ENCODE assay signal across 11 cellular contexts in the genomic region with DNA sequence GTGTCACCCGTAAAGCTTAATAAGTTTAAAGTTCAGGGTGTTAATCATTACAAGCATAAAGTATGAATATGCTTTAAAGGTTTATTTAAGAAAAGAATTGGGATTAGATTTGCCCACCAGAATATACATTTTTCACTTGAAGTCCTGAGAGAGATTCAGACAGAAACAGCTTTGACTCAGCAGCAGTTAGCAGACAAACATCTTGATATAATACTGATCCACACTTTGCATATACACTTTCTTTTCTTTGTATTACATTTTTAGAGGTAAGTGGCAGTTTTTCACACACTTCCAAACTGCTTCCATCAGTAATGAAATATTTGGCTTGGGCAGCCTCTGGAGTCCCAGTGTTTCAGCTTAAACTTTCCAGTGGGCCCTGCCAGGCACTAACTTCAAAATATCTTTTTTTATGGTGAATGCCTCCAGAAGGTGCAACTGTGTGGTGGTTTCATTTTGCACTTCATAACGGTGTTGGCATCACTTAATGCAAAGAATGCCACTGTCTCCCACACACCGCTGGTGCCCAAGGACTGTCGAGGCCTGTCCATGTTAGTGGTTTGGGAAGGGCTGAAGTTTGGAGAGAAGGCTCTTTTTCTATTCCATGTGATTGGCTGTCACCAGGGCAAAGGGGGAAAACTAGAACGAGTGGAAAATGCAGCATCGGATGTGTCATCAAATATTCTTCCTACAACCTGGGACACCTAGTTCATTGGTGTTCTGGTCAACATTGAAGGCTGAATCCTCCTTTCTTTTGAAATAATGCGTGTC. TPM values are rescaled to one million over a fixed set of nuclear protein-coding genes. Genes with fewer than 3 reads are reported as not detected.
DNase-seq lines count a peak whose midpoint lies in the region; ATAC-seq and TF ChIP-seq lines count a peak whose summit lies in the region.
"Had no signal": no experiment of that assay in that cellular context is flagged by ENCODE, and none has a peak within 500 bp of the region (broad histone marks: within the 10 kb centered on the region; RNA-seq: fewer than 3 reads in every experiment).

No MANE protein-coding gene starts in this region.

- no peak for TF ChIP-seq EP300 in SK-N-SH (IDR thresholded peaks at IDR 0.05; ENCODE audit: borderline replicate concordance in 1 of 2, low read depth in 1 of 2, low read length in 1 of 2)

- H3K27me3 ChIP-seq in CD4-positive, alpha-beta T cell (ENCODE audit: control insufficient read depth, insufficient read depth, low read length) = no peaks in the 10 kb centered on the region
- H3K27me3 ChIP-seq in SK-N-SH (ENCODE audit: insufficient read depth) = no peaks in the 10 kb centered on the region
- no peaks in the 10 kb centered on the region for H3K27me3 ChIP-seq in effector memory CD4-positive, alpha-beta T cell (replicated peaks; ENCODE audit: control insufficient read depth, insufficient read depth, low read length, poor library complexity, severe bottlenecking)

- H4K20me1 ChIP-seq in SK-N-SH (ENCODE audit: insufficient read depth) = peaks cover 7% of the 10 kb centered on the region; the same call in 1 of the 2 replicates

- H3F3A ChIP-seq in SK-N-SH (replicated peaks; ENCODE audit: insufficient read depth) = peaks cover 2% of the 10 kb centered on the region

- no peak overlapping the region for H2AFZ ChIP-seq in SK-N-SH (ENCODE audit: low read depth)

- H3K27ac ChIP-seq in CD4-positive, alpha-beta T cell (ENCODE audit: low read depth, low read length) = peak overlapping the region; percentile 22
- no peak overlapping the region for H3K27ac ChIP-seq in SK-N-SH (ENCODE audit: low read depth in 2 of 2, low read length in 1 of 2)
- no peak overlapping the region for H3K27ac ChIP-seq in effector memory CD4-positive, alpha-beta T cell (ENCODE audit: insufficient read depth, low read length, poor library complexity, severe bottlenecking)
- H3K27ac ChIP-seq: HL-60 had no signal

- TF ChIP-seq CTCF in CD4-positive, alpha-beta T cell (IDR thresholded peaks at IDR 0.05) = no peak
- TF ChIP-seq CTCF in nephron progenitor cell (IDR thresholded peaks at IDR 0.05) = no peak
- no peak for TF ChIP-seq CTCF in SK-N-SH (IDR thresholded peaks at IDR 0.05)

- no peak for TF ChIP-seq RAD21 in SK-N-SH (IDR thresholded peaks at IDR 0.05; ENCODE audit: low read length)

- intact Hi-C loops in CD4-positive, alpha-beta T cell (cut with DNase I, micrococcal nuclease) = no loop called here

- POLR2A ChIA-PET in CD4-positive, alpha-beta T cell (lab: Charles Lee) = interaction anchor here (0.6 to 3.5 kb wide), 5 partner anchors 11 to 542 kb away, joined by 3 to 14 read pairs (median 10); no protein-coding TSS in a partner anchor
- POLR2A ChIA-PET in SK-N-SH (lab: Yijun Ruan, JAX) = no interaction called here

- no peaks in the 10 kb centered on the region for H3K36me3 ChIP-seq in SK-N-SH (replicated peaks in 1 of 2; ENCODE audit: control insufficient read depth in 1 of 2, insufficient read depth in 2 of 2, low read length in 1 of 2)
- H3K36me3 ChIP-seq in effector memory CD4-positive, alpha-beta T cell (ENCODE audit: control insufficient read depth, insufficient read depth, low read length) = peaks cover 2% of the 10 kb centered on the region

- H3K4me1 ChIP-seq in SK-N-SH (ENCODE audit: control insufficient read depth in 1 of 2, insufficient read depth in 2 of 2, low read depth in 1 of 2, low read length in 1 of 2) = peaks cover 25 to 41% of the 10 kb centered on the region in 2 experiments; a peak in 3 of 4 replicates
- peaks cover 32% of the 10 kb centered on the region for H3K4me1 ChIP-seq in effector memory CD4-positive, alpha-beta T cell (ENCODE audit: control insufficient read depth, insufficient read depth, low read length, poor library complexity, severe bottlenecking)

- peaks cover 98% of the 10 kb centered on the region for H3K4me1 Mint-ChIP-seq in CD4-positive, alpha-beta T cell (ENCODE audit: low read depth)
- H3K4me1 Mint-ChIP-seq in activated naive CD8-positive, alpha-beta T cell treated with anti-CD3 and anti-CD28 coated beads, Interleukin-2, amount 50 U/mL, for 24 hours = peaks cover 85% of the 10 kb centered on the region
- H3K4me1 Mint-ChIP-seq in nephron progenitor cell = peaks cover 60% of the 10 kb centered on the region

- H3K4me3 Mint-ChIP-seq in CD4-positive, alpha-beta T cell = peak overlapping the region; percentile 57
- H3K4me3 Mint-ChIP-seq in activated naive CD8-positive, alpha-beta T cell treated with anti-CD3 and anti-CD28 coated beads, Interleukin-2, amount 50 U/mL, for 24 hours = peak overlapping the region; percentile 17
- H3K4me3 Mint-ChIP-seq in nephron progenitor cell = no peak overlapping the region

- H3K4me3 ChIP-seq in SK-N-SH (ENCODE audit: low read depth in 2 of 2, low read length in 1 of 2) = no peak overlapping the region
- H3K4me3 ChIP-seq in effector memory CD4-positive, alpha-beta T cell (ENCODE audit: insufficient read depth, low read depth, low read length, poor library complexity, severe bottlenecking) = no peak overlapping the region

- no peak overlapping the region for H3K9ac ChIP-seq in SK-N-SH

- H3K4me2 ChIP-seq in SK-N-SH = no peak overlapping the region

- H3K27me3 Mint-ChIP-seq in CD4-positive, alpha-beta T cell = no peaks in the 10 kb centered on the region
- H3K27me3 Mint-ChIP-seq in activated naive CD8-positive, alpha-beta T cell treated with anti-CD3 and anti-CD28 coated beads, Interleukin-2, amount 50 U/mL, for 24 hours = no peaks in the 10 kb centered on the region
- no peaks in the 10 kb centered on the region for H3K27me3 Mint-ChIP-seq in nephron progenitor cell (ENCODE audit: low read depth, poor library complexity)

- peaks cover 3% of the 10 kb centered on the region; the same call in 1 of the 2 replicates for H3K79me2 ChIP-seq in SK-N-SH (ENCODE audit: insufficient read depth)

- no peaks in the 10 kb centered on the region for H3K9me2 ChIP-seq in SK-N-SH

- no peaks in the 10 kb centered on the region for H3K9me3 ChIP-seq in CD4-positive, alpha-beta T cell (ENCODE audit: control insufficient read depth, low read length)
- H3K9me3 ChIP-seq in SK-N-SH = no peaks in the 10 kb centered on the region
- H3K9me3 ChIP-seq in effector memory CD4-positive, alpha-beta T cell (ENCODE audit: control insufficient read depth, low read length) = no peaks in the 10 kb centered on the region

- no peaks in the 10 kb centered on the region for H3K9me3 Mint-ChIP-seq in CD4-positive, alpha-beta T cell
- no peaks in the 10 kb centered on the region for H3K9me3 Mint-ChIP-seq in activated naive CD8-positive, alpha-beta T cell treated with anti-CD3 and anti-CD28 coated beads, Interleukin-2, amount 50 U/mL, for 24 hours
- H3K9me3 Mint-ChIP-seq in nephron progenitor cell = no peaks in the 10 kb centered on the region

- no peak for DNase-seq in CD4-positive, alpha-beta T cell
- DNase-seq in activated naive CD8-positive, alpha-beta T cell treated with anti-CD3 and anti-CD28 coated beads, Interleukin-2, amount 50 U/mL, for 24 hours = no peak
- DNase-seq in nephron progenitor cell = no peak
- DNase-seq in cerebellar cortex (ENCODE audit: low spot score) = no peak
- no peak for DNase-seq in SK-N-SH
- DNase-seq in stimulated activated CD4-positive, alpha-beta T cell treated with anti-CD3 and anti-CD28 coated beads, Interleukin-4, amount 100 ng/mL, for 1 hour = no peak
- no peak for DNase-seq in effector memory CD4-positive, alpha-beta T cell
- DNase-seq: activated CD4-positive, alpha-beta T cell treated with anti-CD3 and anti-CD28 coated beads for 4 hours; NCI-H774 had no signal

- H3K27ac Mint-ChIP-seq in CD4-positive, alpha-beta T cell = peak overlapping the region; percentile 84
- peak overlapping the region; percentile 8 for H3K27ac Mint-ChIP-seq in activated naive CD8-positive, alpha-beta T cell treated with anti-CD3 and anti-CD28 coated beads, Interleukin-2, amount 50 U/mL, for 24 hours
- H3K27ac Mint-ChIP-seq in nephron progenitor cell = peak overlapping the region; percentile 53

- ATAC-seq in CD4-positive, alpha-beta T cell (ENCODE audit: poor library complexity) = peak; percentile 33
- peak; percentile 37 for ATAC-seq in GM21619 (IDR thresholded peaks at IDR 0.05; ENCODE audit: unreplicated experiment)
- peak; percentile 26 for ATAC-seq in activated naive CD8-positive, alpha-beta T cell treated with anti-CD3 and anti-CD28 coated beads, Interleukin-2, amount 50 U/mL, for 24 hours

- CTCF ChIA-PET in CD4-positive, alpha-beta T cell (lab: Charles Lee) = interaction anchor here (1.5 to 3.6 kb wide), 4 partner anchors 9 to 53 kb away, joined by 5 to 14 read pairs (median 8); a partner anchor contains a TSS
- CTCF ChIA-PET in SK-N-SH (lab: Yijun Ruan, JAX) = interaction anchor here (1.0 to 6.9 kb wide), 7 partner anchors 13 to 1023 kb away, joined by 3 to 38 read pairs (median 5); no protein-coding TSS in a partner anchor

- WGBS in SK-N-SH (ENCODE audit: low lambda C conversion rate) = 93% methylated on average over 7 of the region's 7 CpGs

- H3K36me3 Mint-ChIP-seq in CD4-positive, alpha-beta T cell (ENCODE audit: low read depth) = peaks cover 4% of the 10 kb centered on the region
- peaks cover 4% of the 10 kb centered on the region for H3K36me3 Mint-ChIP-seq in activated naive CD8-positive, alpha-beta T cell treated with anti-CD3 and anti-CD28 coated beads, Interleukin-2, amount 50 U/mL, for 24 hours (ENCODE audit: low read depth)
- H3K36me3 Mint-ChIP-seq in nephron progenitor cell (ENCODE audit: low read depth) = peaks cover 30% of the 10 kb centered on the region

TF ChIP-seq in SK-N-SH, 30 proteins besides CTCF, POLR2A, EP300 and RAD21 (continues in another document):
- no peak for TF ChIP-seq FOSL2 (IDR thresholded peaks at IDR 0.05; ENCODE audit: borderline replicate concordance, low read depth)
- TF ChIP-seq FOXJ3 (CRISPR knock-in tag; IDR thresholded peaks at IDR 0.05) = no peak
- TF ChIP-seq, protein P1, sequence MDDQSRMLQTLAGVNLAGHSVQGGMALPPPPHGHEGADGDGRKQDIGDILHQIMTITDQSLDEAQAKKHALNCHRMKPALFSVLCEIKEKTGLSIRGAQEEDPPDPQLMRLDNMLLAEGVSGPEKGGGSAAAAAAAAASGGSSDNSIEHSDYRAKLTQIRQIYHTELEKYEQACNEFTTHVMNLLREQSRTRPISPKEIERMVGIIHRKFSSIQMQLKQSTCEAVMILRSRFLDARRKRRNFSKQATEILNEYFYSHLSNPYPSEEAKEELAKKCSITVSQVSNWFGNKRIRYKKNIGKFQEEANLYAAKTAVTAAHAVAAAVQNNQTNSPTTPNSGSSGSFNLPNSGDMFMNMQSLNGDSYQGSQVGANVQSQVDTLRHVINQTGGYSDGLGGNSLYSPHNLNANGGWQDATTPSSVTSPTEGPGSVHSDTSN (IDR thresholded peaks at IDR 0.05) = no peak
- no peak for TF ChIP-seq GABPA (IDR thresholded peaks at IDR 0.05; ENCODE audit: low read depth)
- no peak for TF ChIP-seq SIN3A (IDR thresholded peaks at IDR 0.05; ENCODE audit: borderline replicate concordance, low read depth, low read length)

RNA-seq across cellular contexts. Expression of a gene that starts 53.0 kb away (rescaled TPM):
- 100 to 1,000 TPM; 455 to 459 TPM for total RNA-seq in CD4-positive, alpha-beta T cell
- 2.0 and 2.7 TPM in 2 replicates for polyA plus RNA-seq in SK-N-SH (2012; rRNA removed)
- polyA plus RNA-seq in SK-N-SH (2012; cell fraction: cytosol; rRNA removed) = 2.5 and 2.7 TPM in 2 replicates
- polyA plus RNA-seq in SK-N-SH (2012; cell fraction: nucleus; rRNA removed) = 2.2 and 3.9 TPM in 2 replicates

Comparison
In these comparisons a context has a peak if more than half of its experiments do, and no peak if none do; other contexts are left out.
1. H3K27ac Mint-ChIP-seq: peak in every context shown above with its lines; median percentile 84 in CD4-positive, alpha-beta T cell; 53 in nephron progenitor cell; 8 in activated naive CD8-positive, alpha-beta T cell treated with anti-CD3 and anti-CD28 coated beads, Interleukin-2, amount 50 U/mL, for 24 hours.